ENCODE assay signal across 18 cellular contexts in genomic region chr4:2623442-2623841, GRCh38.
DNase-seq lines count a peak whose midpoint lies in the region; ATAC-seq and TF ChIP-seq lines count a peak whose summit lies in the region.
"Had no signal": no experiment of that assay in that cellular context is flagged by ENCODE, and none has a peak within 500 bp of the region (broad histone marks: within the 10 kb centered on the region; RNA-seq: fewer than 3 reads in every experiment).

No MANE protein-coding gene starts in this region.

- no peaks in the 10 kb centered on the region for H3K9me3 ChIP-seq in SK-N-MC (ENCODE audit: low read depth, low read length)
- no peaks in the 10 kb centered on the region for H3K9me3 ChIP-seq in sigmoid colon
- H3K9me3 ChIP-seq: MG63 had no signal

- no peak overlapping the region for H3K4me3 ChIP-seq in SK-N-MC
- no peak overlapping the region for H3K4me3 ChIP-seq in sigmoid colon
- H3K4me3 ChIP-seq: MG63 had no signal

- peak overlapping the region; percentile 38 for H3K27ac Mint-ChIP-seq in activated naive CD8-positive, alpha-beta T cell treated with anti-CD3 and anti-CD28 coated beads, Interleukin-2, amount 10 ng/mL, durations not matched to agents 7 days and 5 days
- no peak overlapping the region for H3K27ac Mint-ChIP-seq in activated naive CD8-positive, alpha-beta T cell treated with anti-CD3 and anti-CD28 coated beads, Interleukin-2, amount 50 U/mL, for 24 hours
- H3K27ac Mint-ChIP-seq in glutamatergic neuron (ENCODE audit: unreplicated experiment): peak overlapping the region; percentile 52

- H3K4me3 Mint-ChIP-seq in activated naive CD8-positive, alpha-beta T cell treated with anti-CD3 and anti-CD28 coated beads, Interleukin-2, amount 10 ng/mL, durations not matched to agents 7 days and 5 days: no peak overlapping the region
- H3K4me3 Mint-ChIP-seq in activated naive CD8-positive, alpha-beta T cell treated with anti-CD3 and anti-CD28 coated beads, Interleukin-2, amount 50 U/mL, for 24 hours: no peak overlapping the region
- no peak overlapping the region for H3K4me3 Mint-ChIP-seq in glutamatergic neuron (ENCODE audit: unreplicated experiment)
- H3K4me3 Mint-ChIP-seq: CD8-positive, alpha-beta memory T cell had no signal

- WGBS in sigmoid colon, 2 donors: 94 to 95% methylated on average over 6 of the region's 6 CpGs

- H3K27ac ChIP-seq in SK-N-MC (peak overlapping the region; percentile 30; the same call in 1 of the 2 replicates), sigmoid colon (no peak overlapping the region)

- no peaks in the 10 kb centered on the region for H3K36me3 Mint-ChIP-seq in activated naive CD8-positive, alpha-beta T cell treated with anti-CD3 and anti-CD28 coated beads, Interleukin-2, amount 10 ng/mL, durations not matched to agents 7 days and 5 days
- peaks cover 13% of the 10 kb centered on the region for H3K36me3 Mint-ChIP-seq in activated naive CD8-positive, alpha-beta T cell treated with anti-CD3 and anti-CD28 coated beads, Interleukin-2, amount 50 U/mL, for 24 hours (ENCODE audit: low read depth)
- H3K36me3 Mint-ChIP-seq in glutamatergic neuron (ENCODE audit: unreplicated experiment): peaks cover 4% of the 10 kb centered on the region

- TF ChIP-seq POLR2A in sigmoid colon (IDR thresholded peaks at IDR 0.05): no peak

- H3K27me3 Mint-ChIP-seq in activated naive CD8-positive, alpha-beta T cell treated with anti-CD3 and anti-CD28 coated beads, Interleukin-2, amount 10 ng/mL, durations not matched to agents 7 days and 5 days: no peaks in the 10 kb centered on the region
- H3K27me3 Mint-ChIP-seq in activated naive CD8-positive, alpha-beta T cell treated with anti-CD3 and anti-CD28 coated beads, Interleukin-2, amount 50 U/mL, for 24 hours: no peaks in the 10 kb centered on the region
- peaks cover 6% of the 10 kb centered on the region for H3K27me3 Mint-ChIP-seq in glutamatergic neuron (ENCODE audit: unreplicated experiment)
- H3K27me3 Mint-ChIP-seq: CD8-positive, alpha-beta memory T cell had no signal

- TF ChIP-seq EP300 in sigmoid colon (IDR thresholded peaks at IDR 0.05): no peak

- no peak overlapping the region for H3K9ac ChIP-seq in SK-N-MC (ENCODE audit: insufficient read length)

- H3K4me1 ChIP-seq in sigmoid colon: peaks cover 0 to 32% (median 14%) of the 10 kb centered on the region in 4 donors

- no peak for DNase-seq in activated naive CD8-positive, alpha-beta T cell treated with anti-CD3 and anti-CD28 coated beads, Interleukin-2, amount 10 ng/mL, durations not matched to agents 7 days and 5 days
- no peak for DNase-seq in activated naive CD8-positive, alpha-beta T cell treated with anti-CD3 and anti-CD28 coated beads, Interleukin-2, amount 50 U/mL, for 24 hours
- no peak for DNase-seq in SK-N-MC (ENCODE audit: low read depth, low spot score)
- DNase-seq in glutamatergic neuron: no peak
- peak; percentile 53 for DNase-seq in sigmoid colon
- DNase-seq in UCSD-AML1 (lab: John Stamatoyannopoulos, UW; ENCODE audit: unreplicated experiment): no peak
- DNase-seq in NCI-H2081 treated with DMSO at 0.1 percent for 48 hours (lab: John Stamatoyannopoulos, UW): no peak
- no peak for DNase-seq in NCI-H2029 treated with DMSO at 0.1 percent for 48 hours (lab: John Stamatoyannopoulos, UW)
- DNase-seq: AML-193; CD8-positive, alpha-beta memory T cell; H7; MG63; NCI-H1092 treated with DMSO at 0.1 percent for 48 hours; NCI-H1694; NCI-H2171; NCI-H82; Right ventricle myocardium superior had no signal

- intact Hi-C loops in sigmoid colon (cut with DNase I): no loop called here

- ATAC-seq in activated naive CD8-positive, alpha-beta T cell treated with anti-CD3 and anti-CD28 coated beads, Interleukin-2, amount 10 ng/mL, durations not matched to agents 7 days and 5 days (ENCODE audit: low read depth): no peak
- ATAC-seq in activated naive CD8-positive, alpha-beta T cell treated with anti-CD3 and anti-CD28 coated beads, Interleukin-2, amount 50 U/mL, for 24 hours: no peak
- ATAC-seq: Panc1 had no signal

- no peak for TF ChIP-seq CTCF in glutamatergic neuron (IDR thresholded peaks at IDR 0.05; ENCODE audit: partially characterized antibody, unreplicated experiment)
- TF ChIP-seq CTCF in sigmoid colon (IDR thresholded peaks at IDR 0.05): no peak

- POLR2A ChIA-PET in activated naive CD8-positive, alpha-beta T cell treated with anti-CD3 and anti-CD28 coated beads, Interleukin-2, amount 10 ng/mL, durations not matched to agents 7 days and 5 days (lab: Charles Lee): no interaction called here

- no peaks in the 10 kb centered on the region for H3K27me3 ChIP-seq in sigmoid colon
- H3K27me3 ChIP-seq: MG63 had no signal

- H3K4me1 Mint-ChIP-seq in activated naive CD8-positive, alpha-beta T cell treated with anti-CD3 and anti-CD28 coated beads, Interleukin-2, amount 10 ng/mL, durations not matched to agents 7 days and 5 days: peaks cover 4% of the 10 kb centered on the region
- peaks cover 7% of the 10 kb centered on the region for H3K4me1 Mint-ChIP-seq in activated naive CD8-positive, alpha-beta T cell treated with anti-CD3 and anti-CD28 coated beads, Interleukin-2, amount 50 U/mL, for 24 hours
- H3K4me1 Mint-ChIP-seq in glutamatergic neuron (ENCODE audit: low read depth, unreplicated experiment): peaks cover 40% of the 10 kb centered on the region

- no peaks in the 10 kb centered on the region for H3K9me3 Mint-ChIP-seq in activated naive CD8-positive, alpha-beta T cell treated with anti-CD3 and anti-CD28 coated beads, Interleukin-2, amount 10 ng/mL, durations not matched to agents 7 days and 5 days
- H3K9me3 Mint-ChIP-seq in activated naive CD8-positive, alpha-beta T cell treated with anti-CD3 and anti-CD28 coated beads, Interleukin-2, amount 50 U/mL, for 24 hours: no peaks in the 10 kb centered on the region
- H3K9me3 Mint-ChIP-seq in glutamatergic neuron (ENCODE audit: unreplicated experiment): peaks cover 13% of the 10 kb centered on the region
- H3K9me3 Mint-ChIP-seq: CD8-positive, alpha-beta memory T cell had no signal

- H3K36me3 ChIP-seq in SK-N-MC (ENCODE audit: insufficient read depth, low read length) (peaks cover 18% of the 10 kb centered on the region; the same call in 1 of the 2 replicates), sigmoid colon (peaks cover 6 to 30% (median 13%) of the 10 kb centered on the region in 4 donors)
